ENCODE assay signal across 15 cellular contexts in the genomic region with DNA sequence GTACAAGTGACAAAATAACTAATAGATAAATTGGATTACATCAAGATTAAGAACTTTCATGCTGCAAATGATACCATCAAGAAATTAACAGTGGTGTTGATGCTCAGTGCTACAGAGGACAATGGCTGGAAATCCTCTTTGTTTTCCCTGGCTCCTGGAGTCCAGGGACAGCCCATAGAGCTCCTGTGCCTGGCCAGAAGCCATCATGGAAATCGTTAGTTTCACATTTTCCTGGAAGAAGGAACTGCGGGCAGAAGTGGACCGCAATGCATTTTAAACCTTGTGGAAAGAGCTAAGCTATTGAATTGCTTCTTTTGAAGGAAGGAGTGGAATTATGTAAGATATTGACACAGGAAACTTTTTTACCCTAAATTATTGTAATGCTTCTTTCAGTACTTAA.
DNase-seq lines count a peak whose midpoint lies in the region; ATAC-seq and TF ChIP-seq lines count a peak whose summit lies in the region.
"Had no signal": no experiment of that assay in that cellular context is flagged by ENCODE, and none has a peak within 500 bp of the region (broad histone marks: within the 10 kb centered on the region; RNA-seq: fewer than 3 reads in every experiment).

No MANE protein-coding gene starts in this region.

- DNase-seq in NCI-H82 (lab: John Stamatoyannopoulos, UW) (peak; percentile 23), NCI-H82 treated with DMSO at 0.1 percent for 48 hours (lab: John Stamatoyannopoulos, UW; ENCODE audit: unreplicated experiment) (no peak), PC-9 (no peak), left ventricle myocardium superior (no peak), pulmonary artery endothelial cell (ENCODE audit: low read depth, low spot score) (peak; percentile 51), kidney glomerular epithelial cell (lab: John Stamatoyannopoulos, UW) (no peak)
- DNase-seq: 8988T; BE2C; CD4-positive, alpha-beta T cell; H7; Kasumi-1; NCI-H1105 treated with DMSO at 0.1 percent for 48 hours; NCI-H1694 treated with DMSO at 0.1 percent for 48 hours had no signal

- no peaks in the 10 kb centered on the region for H3K36me3 ChIP-seq in PC-9 (ENCODE audit: low read depth)
- H3K36me3 ChIP-seq: BE2C had no signal

- H3F3A ChIP-seq in PC-9 (ENCODE audit: insufficient read depth, low read depth), result no peaks in the 10 kb centered on the region

- H3K9me2 ChIP-seq in PC-9 (ENCODE audit: insufficient read depth), result no peaks in the 10 kb centered on the region

- no peaks in the 10 kb centered on the region for H3K27me3 ChIP-seq in PC-9 (ENCODE audit: insufficient read depth, low read depth)
- H3K27me3 ChIP-seq: BE2C had no signal

- no TSS peak for BruUV-seq in PC-9 (replicated peaks; lab: Mats Ljungman, UMichigan)

- CTCF ChIA-PET in PC-9 (lab: Charles Lee), result no interaction called here

- H2AFZ ChIP-seq in PC-9, result peak overlapping the region; percentile 25; the same call in 1 of the 2 replicates

- no peaks in the 10 kb centered on the region for H3K79me2 ChIP-seq in PC-9 (ENCODE audit: low read depth)

- intact Hi-C loops in PC-9 (cut with micrococcal nuclease; ENCODE audit: unreplicated experiment) (no loop called here), left ventricle myocardium superior (cut with micrococcal nuclease) (no loop called here)

- H3K4me3 ChIP-seq in PC-9, result no peak overlapping the region

- H4K20me1 ChIP-seq in PC-9 (ENCODE audit: insufficient read depth), result no peaks in the 10 kb centered on the region

- H3K27ac ChIP-seq in PC-9, result no peak overlapping the region

- H3K9me3 ChIP-seq in PC-9 (ENCODE audit: insufficient read depth, low read depth), result no peaks in the 10 kb centered on the region; the same call in 1 of the 2 replicates
- H3K9me3 ChIP-seq: BE2C had no signal

- H3K4me2 ChIP-seq in PC-9, result no peak overlapping the region

- ATAC-seq in left ventricle myocardium superior (peak; percentile 58), GM19351 (IDR thresholded peaks at IDR 0.05; ENCODE audit: unreplicated experiment) (no peak), HG03097 (IDR thresholded peaks at IDR 0.05; ENCODE audit: low FRiP score, unreplicated experiment) (no peak)

- H3K4me1 ChIP-seq in PC-9 (replicated peaks; ENCODE audit: insufficient read depth), result no peaks in the 10 kb centered on the region
- H3K4me1 ChIP-seq: BE2C had no signal

- POLR2A ChIA-PET in PC-9 (lab: Charles Lee; ENCODE audit: unreplicated experiment), result no interaction called here

- no peak for TF ChIP-seq CTCF in PC-9 (conservative IDR thresholded peaks at IDR 0.05)

Comparison
In these comparisons a context has a peak if more than half of its experiments do, and no peak if none do; other contexts are left out.
1. DNase-seq: peak in NCI-H82 (single experiment) and pulmonary artery endothelial cell (single experiment); none in NCI-H82 treated with DMSO at 0.1 percent for 48 hours (single experiment), PC-9 (0 of 2), left ventricle myocardium superior (single experiment) and kidney glomerular epithelial cell (single experiment).